In genomic region chr19:651114-651818, GRCh38 we compare ENCODE assay signal across 23 cellular contexts. TPM values are rescaled to one million over a fixed set of nuclear protein-coding genes. Genes with fewer than 3 reads are reported as not detected.
"Had no signal": no experiment of that assay in that cellular context is flagged by ENCODE, and none has a peak within 500 bp of the region (broad histone marks: within the 10 kb centered on the region; RNA-seq: fewer than 3 reads in every experiment).

No MANE protein-coding gene starts in this region.

- H3K27ac ChIP-seq: HL-60 had no signal

- H3K9ac ChIP-seq: SK-N-SH had no signal

- H3K9me2 ChIP-seq: SK-N-SH had no signal

- ATAC-seq: Panc1, PC-3 had no signal

- H3K9me3 ChIP-seq: MG63, SK-N-SH had no signal

- H3K4me2 ChIP-seq: SK-N-SH had no signal

- FAIRE-seq: HTR-8/SVneo had no signal

- H3K27me3 ChIP-seq: MG63 had no signal

- DNase-seq: Karpas-422, KG1, MG63, NCI-H1092, NCI-H1436, NCI-H187, NCI-H2029, NCI-H2081 treated with DMSO at 0.1 percent for 48 hours, NCI-H2171, NCI-H226, NCI-H446, NCI-H510A, NCI-H524 treated with DMSO at 0.1 percent for 48 hours, NCI-H69, NCI-H774, PC-3, SHP77, SK-N-SH, SW 1271 had no signal

- H3K4me3 ChIP-seq: MG63 had no signal

RNA-seq across cellular contexts. Expression of gene PRSS57, which starts 44.0 kb away (rescaled TPM):
- total RNA-seq: PC-3, SK-MEL-5 had no signal
- polyA plus RNA-seq: SK-N-SH had no signal
